In genomic region chr1:185284106-185284505, GRCh38 we compare ENCODE assay signal across 1 cellular context.
A peak's percentile ranks its signal among the peaks of the same experiment; 100 is the strongest.
TF ChIP-seq lines count a peak whose summit lies in the region.

No MANE protein-coding gene starts in this region.

TF ChIP-seq in Ishikawa, 13 proteins besides CTCF, POLR2A, EP300 and RAD21 (continued from another document):
- TF ChIP-seq CREB1 (IDR thresholded peaks at IDR 0.05; ENCODE audit: low read depth) (no peak), NFIC (IDR thresholded peaks at IDR 0.05) (0 out of 2 replicates have a peak, but pooled peaks have one; percentile 19)
